1 cellular context compared by ENCODE assay signal in genomic region chr12:58916153-58916709, GRCh38.
TF ChIP-seq lines count a peak whose summit lies in the region.

No MANE protein-coding gene starts in this region.

TF ChIP-seq in GM12878, 131 proteins besides CTCF, POLR2A, EP300 and RAD21 (continued from another document):
- TF ChIP-seq E4F1 (IDR thresholded peaks at IDR 0.05; ENCODE audit: borderline replicate concordance, partially characterized antibody) (no peak), SREBF1 (IDR thresholded peaks at IDR 0.05; ENCODE audit: low read length) (no peak)
